Comparison of ENCODE assay signal across 19 cellular contexts in the genomic region with DNA sequence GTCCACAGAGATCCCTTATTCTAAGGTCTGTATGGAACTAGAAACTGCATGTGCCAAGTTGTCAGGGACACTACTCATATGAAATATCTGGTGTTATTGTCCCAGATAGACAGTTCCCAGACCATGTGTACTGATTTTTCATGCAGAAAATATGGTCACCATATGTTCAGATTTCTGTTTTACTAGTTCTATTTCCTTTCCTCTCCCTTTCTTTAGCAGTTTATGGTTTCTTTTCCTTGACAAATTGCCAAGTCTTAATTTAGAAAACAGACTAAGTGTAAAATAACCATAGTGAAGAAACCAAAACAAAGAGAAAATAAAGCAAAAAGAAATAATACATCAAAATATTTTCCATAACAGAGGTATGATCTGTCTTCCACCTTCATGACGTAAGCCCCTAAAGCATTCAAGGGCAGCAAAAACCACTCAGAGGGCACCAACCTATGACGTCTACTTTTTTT.
DNase-seq lines count a peak whose midpoint lies in the region; ATAC-seq and TF ChIP-seq lines count a peak whose summit lies in the region.
"Had no signal": no experiment of that assay in that cellular context is flagged by ENCODE, and none has a peak within 500 bp of the region (broad histone marks: within the 10 kb centered on the region; RNA-seq: fewer than 3 reads in every experiment).

No MANE protein-coding gene starts in this region.

- H3K9me3 Mint-ChIP-seq in HFFc6: no peaks in the 10 kb centered on the region; the same call in 1 of the 2 replicates
- H3K9me3 Mint-ChIP-seq in naive thymus-derived CD4-positive, alpha-beta T cell: no peaks in the 10 kb centered on the region
- H3K9me3 Mint-ChIP-seq: activated T-helper 1 cell treated with anti-CD3 and anti-CD28 coated beads, Interleukin-12 subunit alpha, Interleukin-12 subunit beta, Interleukin-2, Interleukin-4 antibody, amounts not matched to agents 30 ng/mL and 10 ng/mL and 1 ng/mL, durations not matched to agents 14 hours and 24 hours and 36 hours had no signal

- TF ChIP-seq POLR2A in gastroesophageal sphincter (IDR thresholded peaks at IDR 0.05) (no peak), uterus (IDR thresholded peaks at IDR 0.05) (no peak)

- H3K27ac Mint-ChIP-seq in HFFc6: peak overlapping the region; percentile 11; the same call in 1 of the 2 replicates
- H3K27ac Mint-ChIP-seq in naive thymus-derived CD4-positive, alpha-beta T cell: no peak overlapping the region
- H3K27ac Mint-ChIP-seq: activated T-helper 1 cell treated with anti-CD3 and anti-CD28 coated beads, Interleukin-12 subunit alpha, Interleukin-12 subunit beta, Interleukin-2, Interleukin-4 antibody, amounts not matched to agents 30 ng/mL and 10 ng/mL and 1 ng/mL, durations not matched to agents 14 hours and 24 hours and 36 hours had no signal

- in situ Hi-C loops in HAP-1 (cut with MboI; ENCODE audit: low sequenced_read_pairs): no loop called here

- H3K4me1 ChIP-seq in gastroesophageal sphincter (peaks cover 2 to 49% (median 12%) of the 10 kb centered on the region in 3 donors), uterus (peaks cover 0 to 4% of the 10 kb centered on the region in 2 donors), HAP-1 (no peaks in the 10 kb centered on the region)
- H3K4me1 ChIP-seq in naive thymus-derived CD4-positive, alpha-beta T cell (ENCODE audit: control insufficient read depth in 2 of 2, insufficient read depth in 2 of 2, low read length in 2 of 2): no peaks in the 10 kb centered on the region

- no peak overlapping the region for H3K4me3 ChIP-seq in gastroesophageal sphincter
- no peak overlapping the region for H3K4me3 ChIP-seq in uterus
- no peak overlapping the region for H3K4me3 ChIP-seq in HAP-1
- H3K4me3 ChIP-seq in naive thymus-derived CD4-positive, alpha-beta T cell (ENCODE audit: low read length): no peak overlapping the region
- H3K4me3 ChIP-seq: skin epidermis had no signal

- WGBS in gastroesophageal sphincter (ENCODE audit: low coverage in 1 of 2), 2 donors: 14 to 39% methylated on average over 2 of the region's 2 CpGs

- TF ChIP-seq CTCF in HFFc6 (IDR thresholded peaks at IDR 0.05) (no peak), gastroesophageal sphincter (IDR thresholded peaks at IDR 0.05) (no peak), uterus (IDR thresholded peaks at IDR 0.05) (no peak)

- no peaks in the 10 kb centered on the region for H3K36me3 Mint-ChIP-seq in HFFc6 (ENCODE audit: low read depth)
- H3K36me3 Mint-ChIP-seq in naive thymus-derived CD4-positive, alpha-beta T cell: no peaks in the 10 kb centered on the region

- CTCF ChIA-PET in naive thymus-derived CD4-positive, alpha-beta T cell (lab: Charles Lee): no interaction called here

- H3K27ac ChIP-seq in gastroesophageal sphincter (peak overlapping the region in 3 of 4 donors; percentile 25 to 46 (median 26)), uterus (peak overlapping the region; percentile 67 to 83)
- H3K27ac ChIP-seq in naive thymus-derived CD4-positive, alpha-beta T cell (ENCODE audit: low read depth, low read length): no peak overlapping the region
- H3K27ac ChIP-seq: KMS-11, neutrophil had no signal

- no peak for TF ChIP-seq EP300 in gastroesophageal sphincter (IDR thresholded peaks at IDR 0.05)

- ATAC-seq in gastroesophageal sphincter: no peak
- no peak for ATAC-seq in naive thymus-derived CD4-positive, alpha-beta T cell
- ATAC-seq: HCT116 had no signal

- peaks cover 11% of the 10 kb centered on the region; the same call in 1 of the 2 replicates for H3K4me1 Mint-ChIP-seq in HFFc6 (ENCODE audit: low read depth)
- H3K4me1 Mint-ChIP-seq in naive thymus-derived CD4-positive, alpha-beta T cell: no peaks in the 10 kb centered on the region

- POLR2A ChIA-PET in naive thymus-derived CD4-positive, alpha-beta T cell (lab: Charles Lee): no interaction called here

- intact Hi-C loops in uterus (cut with DNase I; ENCODE audit: low total_unique reads): no loop called here
- intact Hi-C loops in naive thymus-derived CD4-positive, alpha-beta T cell (cut with micrococcal nuclease): no loop called here

- H3K36me3 ChIP-seq in gastroesophageal sphincter (no peaks in the 10 kb centered on the region), uterus (no peaks in the 10 kb centered on the region), HAP-1 (replicated peaks) (no peaks in the 10 kb centered on the region)
- no peaks in the 10 kb centered on the region for H3K36me3 ChIP-seq in naive thymus-derived CD4-positive, alpha-beta T cell (ENCODE audit: control insufficient read depth in 2 of 3, insufficient read depth in 3 of 3, low read length in 3 of 3)
- H3K36me3 ChIP-seq: neutrophil had no signal

- H3K9me3 ChIP-seq in gastroesophageal sphincter: no peaks in the 10 kb centered on the region
- no peaks in the 10 kb centered on the region for H3K9me3 ChIP-seq in uterus
- H3K9me3 ChIP-seq in HAP-1: no peaks in the 10 kb centered on the region
- no peaks in the 10 kb centered on the region for H3K9me3 ChIP-seq in naive thymus-derived CD4-positive, alpha-beta T cell (ENCODE audit: control insufficient read depth in 2 of 3, low read length in 3 of 3)
- H3K9me3 ChIP-seq: neutrophil had no signal

- no peak overlapping the region for H3K4me3 Mint-ChIP-seq in HFFc6
- no peak overlapping the region for H3K4me3 Mint-ChIP-seq in naive thymus-derived CD4-positive, alpha-beta T cell
- H3K4me3 Mint-ChIP-seq: activated T-helper 1 cell treated with anti-CD3 and anti-CD28 coated beads, Interleukin-12 subunit alpha, Interleukin-12 subunit beta, Interleukin-2, Interleukin-4 antibody, amounts not matched to agents 30 ng/mL and 10 ng/mL and 1 ng/mL, durations not matched to agents 14 hours and 24 hours and 36 hours had no signal

- DNase-seq in HFFc6 (peak; percentile 18), brain pericyte (ENCODE audit: low read depth, low spot score) (peak; percentile 57), uterus (no peak), HAP-1 (ENCODE audit: low spot score in 2 of 2) (no peak), activated gamma-delta T cell treated with Interleukin-2 at 50 U/mL for 16 hours (no peak)
- DNase-seq in naive thymus-derived CD4-positive, alpha-beta T cell: no peak
- DNase-seq: activated CD4-positive, alpha-beta T cell treated with anti-CD3 and anti-CD28 coated beads, Interleukin-2, amount 50 U/mL, for 48 hours; amniotic stem cell; DMS79; foreskin melanocyte; mesendoderm; NCI-H1436 treated with DMSO at 0.1 percent for 48 hours; stimulated activated naive CD4-positive, alpha-beta T cell treated with Interleukin-2 at 50 U/mL for 16 hours had no signal

- no peaks in the 10 kb centered on the region; the same call in none of the 2 replicates for H3K27me3 Mint-ChIP-seq in HFFc6 (ENCODE audit: insufficient read depth)
- H3K27me3 Mint-ChIP-seq in naive thymus-derived CD4-positive, alpha-beta T cell: peaks cover 0 to 42% (median 16%) of the 10 kb centered on the region in 5 donors

- H3K27me3 ChIP-seq in gastroesophageal sphincter: no peaks in the 10 kb centered on the region
- H3K27me3 ChIP-seq in uterus: no peaks in the 10 kb centered on the region
- H3K27me3 ChIP-seq in HAP-1 (ENCODE audit: low read depth): no peaks in the 10 kb centered on the region
- H3K27me3 ChIP-seq in naive thymus-derived CD4-positive, alpha-beta T cell (ENCODE audit: control insufficient read depth in 2 of 2, insufficient read depth in 2 of 2, low read length in 2 of 2): no peaks in the 10 kb centered on the region
- H3K27me3 ChIP-seq: neutrophil had no signal

Comparison
In these comparisons a context has a peak if more than half of its experiments do, and no peak if none do; other contexts are left out.
1. DNase-seq: peak in HFFc6 (single experiment) and brain pericyte (single experiment); none in uterus (0 of 2), HAP-1 (0 of 2), activated gamma-delta T cell treated with Interleukin-2 at 50 U/mL for 16 hours (single experiment) and naive thymus-derived CD4-positive, alpha-beta T cell (0 of 9).